Comparison of ENCODE assay signal across 8 cellular contexts in the genomic region with DNA sequence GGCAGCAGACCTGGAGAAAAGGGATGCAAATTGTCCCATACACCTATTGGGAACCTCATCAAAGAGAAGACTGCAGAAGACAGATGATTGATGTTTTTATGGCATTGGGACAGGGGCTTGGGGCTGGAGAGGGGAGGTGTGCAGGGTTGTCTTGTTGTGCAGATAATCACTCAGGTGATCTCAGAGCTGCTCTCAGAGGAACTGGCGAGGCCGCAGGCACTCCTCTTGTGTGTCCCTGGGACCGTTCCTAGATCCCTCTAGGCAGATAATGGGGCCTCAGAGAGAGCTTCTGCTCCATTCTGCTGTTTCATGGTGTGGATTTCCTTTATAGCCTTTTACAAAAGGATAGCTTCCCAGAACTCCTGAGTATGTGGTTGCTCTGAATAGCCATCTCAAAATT. TPM values are rescaled to one million over a fixed set of nuclear protein-coding genes. Genes with fewer than 3 reads are reported as not detected.
DNase-seq lines count a peak whose midpoint lies in the region; ATAC-seq and TF ChIP-seq lines count a peak whose summit lies in the region.

No MANE protein-coding gene starts in this region.

- intact Hi-C loops in activated CD4-positive, alpha-beta T cell treated with anti-CD3 and anti-CD28 coated beads, Interleukin-2, amount 10 ng/mL, durations not matched to agents 24 days and 14 days (cut with micrococcal nuclease), result loop anchor here (2.0 kb wide), 1 partner anchor 43 kb away; no protein-coding TSS in a partner anchor
- intact Hi-C loops in testis (cut with DNase I; ENCODE audit: low total_unique reads), result no loop called here

- DNase-seq in activated CD4-positive, alpha-beta T cell treated with anti-CD3 and anti-CD28 coated beads, Interleukin-2, amount 10 ng/mL, durations not matched to agents 24 days and 14 days, result peak; percentile 73
- no peak for DNase-seq in activated CD4-positive, alpha-beta T cell treated with anti-CD3 and anti-CD28 coated beads for 48 hours
- no peak for DNase-seq in testis
- no peak for DNase-seq in GM10248 (ENCODE audit: extremely low spot score)
- no peak for DNase-seq in hypothalamus (lab: John Stamatoyannopoulos, UW)

- no peak for TF ChIP-seq POLR2A in testis (IDR thresholded peaks at IDR 0.05)

- H3K4me1 Mint-ChIP-seq in activated CD4-positive, alpha-beta T cell treated with anti-CD3 and anti-CD28 coated beads, Interleukin-2, amount 10 ng/mL, durations not matched to agents 24 days and 14 days, result peaks cover 53% of the 10 kb centered on the region
- peaks cover 38% of the 10 kb centered on the region for H3K4me1 Mint-ChIP-seq in activated T-helper 17 cell treated with anti-CD3 and anti-CD28 coated beads, Interleukin-2, amount 50 U/mL, for 72 hours

- CTCF ChIA-PET in GM10248 (lab: Yijun Ruan, JAX), result no interaction called here

- no peak for ATAC-seq in activated T-helper 17 cell treated with anti-CD3 and anti-CD28 coated beads, Interleukin-2, amount 50 U/mL, for 72 hours (replicated peaks)
- ATAC-seq in GM21723 (IDR thresholded peaks at IDR 0.05; ENCODE audit: unreplicated experiment), result no peak

- H3K27ac Mint-ChIP-seq in activated CD4-positive, alpha-beta T cell treated with anti-CD3 and anti-CD28 coated beads, Interleukin-2, amount 10 ng/mL, durations not matched to agents 24 days and 14 days, result peak overlapping the region; percentile 89
- H3K27ac Mint-ChIP-seq in activated T-helper 17 cell treated with anti-CD3 and anti-CD28 coated beads, Interleukin-2, amount 50 U/mL, for 72 hours, result peak overlapping the region; percentile 98

- TF ChIP-seq CTCF in testis (IDR thresholded peaks at IDR 0.05) (no peak), GM10248 (IDR thresholded peaks at IDR 0.05; ENCODE audit: control extremely low read depth, extremely low read depth, low read depth, missing control alignments) (no peak)

- no peak overlapping the region for H3K4me3 ChIP-seq in testis

- H3K27ac ChIP-seq in layer of hippocampus (ENCODE audit: low read depth, low read length), result peak overlapping the region; percentile 10
- peak overlapping the region; percentile 96 to 99 for H3K27ac ChIP-seq in testis

- H3K36me3 ChIP-seq in testis (ENCODE audit: low read depth, missing control alignments), result no peaks in the 10 kb centered on the region

- H3K9me3 ChIP-seq in testis, result no peaks in the 10 kb centered on the region

- H3K4me3 Mint-ChIP-seq in activated CD4-positive, alpha-beta T cell treated with anti-CD3 and anti-CD28 coated beads, Interleukin-2, amount 10 ng/mL, durations not matched to agents 24 days and 14 days, result peak overlapping the region; percentile 99
- peak overlapping the region; percentile 99 for H3K4me3 Mint-ChIP-seq in activated T-helper 17 cell treated with anti-CD3 and anti-CD28 coated beads, Interleukin-2, amount 50 U/mL, for 72 hours

- H3K36me3 Mint-ChIP-seq in activated CD4-positive, alpha-beta T cell treated with anti-CD3 and anti-CD28 coated beads, Interleukin-2, amount 10 ng/mL, durations not matched to agents 24 days and 14 days (ENCODE audit: low read depth), result peaks cover 28% of the 10 kb centered on the region
- peaks cover 32% of the 10 kb centered on the region for H3K36me3 Mint-ChIP-seq in activated T-helper 17 cell treated with anti-CD3 and anti-CD28 coated beads, Interleukin-2, amount 50 U/mL, for 72 hours (ENCODE audit: low read depth)

- H3K27me3 ChIP-seq in layer of hippocampus (ENCODE audit: control insufficient read depth, insufficient read depth, low read length) (no peaks in the 10 kb centered on the region), testis (no peaks in the 10 kb centered on the region)

- H3K9me3 Mint-ChIP-seq in activated CD4-positive, alpha-beta T cell treated with anti-CD3 and anti-CD28 coated beads, Interleukin-2, amount 10 ng/mL, durations not matched to agents 24 days and 14 days, result no peaks in the 10 kb centered on the region
- H3K9me3 Mint-ChIP-seq in activated T-helper 17 cell treated with anti-CD3 and anti-CD28 coated beads, Interleukin-2, amount 50 U/mL, for 72 hours, result no peaks in the 10 kb centered on the region

- no peaks in the 10 kb centered on the region for H3K27me3 Mint-ChIP-seq in activated CD4-positive, alpha-beta T cell treated with anti-CD3 and anti-CD28 coated beads, Interleukin-2, amount 10 ng/mL, durations not matched to agents 24 days and 14 days
- H3K27me3 Mint-ChIP-seq in activated T-helper 17 cell treated with anti-CD3 and anti-CD28 coated beads, Interleukin-2, amount 50 U/mL, for 72 hours, result no peaks in the 10 kb centered on the region

- H3K4me1 ChIP-seq in testis, result peaks cover 23% of the 10 kb centered on the region

- WGBS in testis, 2 donors, result 36 to 58% methylated on average over 3 of the region's 3 CpGs

- POLR2A ChIA-PET in GM10248 (lab: Yijun Ruan, JAX), result interaction anchor here (0.6 kb wide), 1 partner anchor 18 kb away, joined by 6 read pairs; no protein-coding TSS in a partner anchor

RNA-seq across cellular contexts. Expression of a gene that starts 1.6 kb away (rescaled TPM):
- 238 and 264 TPM in 2 replicates for total RNA-seq in activated CD4-positive, alpha-beta T cell treated with anti-CD3 and anti-CD28 coated beads, Interleukin-2, amount 10 ng/mL, durations not matched to agents 24 days and 14 days
- 1,000 to 10,000 TPM; 1,022 to 1,405 TPM for total RNA-seq in activated T-helper 17 cell treated with anti-CD3 and anti-CD28 coated beads, Interleukin-2, amount 50 U/mL, for 72 hours
- total RNA-seq in testis, result 10 to 100 TPM; 66.9 to 68.9 TPM
- polyA plus RNA-seq in testis (ENCODE audit: insufficient read depth, low read depth, low replicate concordance), result 25.3 TPM

RNA-seq across cellular contexts. Expression of a gene that starts 42.1 kb away (rescaled TPM):
- 4.3 and 6.2 TPM in 2 replicates for total RNA-seq in activated CD4-positive, alpha-beta T cell treated with anti-CD3 and anti-CD28 coated beads, Interleukin-2, amount 10 ng/mL, durations not matched to agents 24 days and 14 days
- 10 to 100 TPM; 23.5 to 37.3 TPM for total RNA-seq in activated T-helper 17 cell treated with anti-CD3 and anti-CD28 coated beads, Interleukin-2, amount 50 U/mL, for 72 hours
- 10 to 100 TPM; 16.9 to 19.0 TPM for total RNA-seq in testis
- 8.4 TPM for polyA plus RNA-seq in testis (ENCODE audit: insufficient read depth, low read depth, low replicate concordance)

RNA-seq across cellular contexts. Expression of a gene that starts 42.2 kb away (rescaled TPM):
- 20.5 and 22.5 TPM in 2 replicates for total RNA-seq in activated CD4-positive, alpha-beta T cell treated with anti-CD3 and anti-CD28 coated beads, Interleukin-2, amount 10 ng/mL, durations not matched to agents 24 days and 14 days
- 10 to 100 TPM; 45.7 to 63.6 TPM for total RNA-seq in activated T-helper 17 cell treated with anti-CD3 and anti-CD28 coated beads, Interleukin-2, amount 50 U/mL, for 72 hours
- 10 to 100 TPM; 29.7 to 50.3 TPM for total RNA-seq in testis
- polyA plus RNA-seq in testis (ENCODE audit: insufficient read depth, low read depth, low replicate concordance), result 19.8 TPM
